17 cellular contexts compared by ENCODE assay signal in genomic region chr22:48167238-48167637, GRCh38.
DNase-seq lines count a peak whose midpoint lies in the region; ATAC-seq, FAIRE-seq and TF ChIP-seq lines count a peak whose summit lies in the region.
"Had no signal": no experiment of that assay in that cellular context is flagged by ENCODE, and none has a peak within 500 bp of the region (broad histone marks: within the 10 kb centered on the region; RNA-seq: fewer than 3 reads in every experiment).

No MANE protein-coding gene starts in this region.

- no peak for TF ChIP-seq CTCF in GM23338 (conservative IDR thresholded peaks at IDR 0.05; ENCODE audit: low read depth in 2 of 2)
- no peak for TF ChIP-seq CTCF in K562 (IDR thresholded peaks at IDR 0.05 in 2 of 3, conservative IDR thresholded peaks at IDR 0.05 in 1 of 3; ENCODE audit: insufficient read depth in 2 of 3, low read depth in 1 of 3, low read length in 3 of 3)
- no peak for TF ChIP-seq CTCF in neural progenitor cell (IDR thresholded peaks at IDR 0.05)

- H3K27ac Mint-ChIP-seq in GM23338 (no peak overlapping the region), neural progenitor cell (no peak overlapping the region)
- H3K27ac Mint-ChIP-seq: CD8-positive, alpha-beta T cell had no signal

- intact Hi-C loops in K562 (cut with micrococcal nuclease), result no loop called here

- FAIRE-seq in K562 (lab: Jason Lieb, UNC), result no peak
- FAIRE-seq: GM18507 had no signal

- 0% methylated on average over 6 of the region's 6 CpGs for WGBS in K562 (ENCODE audit: insufficient coverage, low coverage, missing lambda C conversion rate)

- no peaks in the 10 kb centered on the region for H3K27me3 ChIP-seq in GM23338 (ENCODE audit: insufficient read depth)
- H3K27me3 ChIP-seq in K562 (ENCODE audit: control insufficient read depth in 2 of 2, insufficient read depth in 2 of 2, low read length in 2 of 2), result no peaks in the 10 kb centered on the region
- no peaks in the 10 kb centered on the region for H3K27me3 ChIP-seq in neural progenitor cell
- H3K27me3 ChIP-seq: BE2C had no signal

- H3K9me3 Mint-ChIP-seq in GM23338 (no peaks in the 10 kb centered on the region; the same call in 2 of the 3 replicates), neural progenitor cell (no peaks in the 10 kb centered on the region)
- H3K9me3 Mint-ChIP-seq: CD8-positive, alpha-beta T cell had no signal

- CTCF ChIA-PET in K562 (lab: Yijun Ruan, JAX; ENCODE audit: low intra/inter-chr PET ratio), result no interaction called here

- TF ChIP-seq RAD21 in K562 (CRISPR knock-in tag; conservative IDR thresholded peaks at IDR 0.05 in 1 of 2, IDR thresholded peaks at IDR 0.05 in 1 of 2), result no peak

- H3K36me3 Mint-ChIP-seq in GM23338 (ENCODE audit: low read depth), result no peaks in the 10 kb centered on the region
- no peaks in the 10 kb centered on the region for H3K36me3 Mint-ChIP-seq in neural progenitor cell
- H3K36me3 Mint-ChIP-seq: CD8-positive, alpha-beta T cell had no signal

- no peaks in the 10 kb centered on the region; the same call in 2 of the 3 replicates for H3K4me1 Mint-ChIP-seq in GM23338
- no peaks in the 10 kb centered on the region for H3K4me1 Mint-ChIP-seq in neural progenitor cell

- no peak for TF ChIP-seq EP300 in K562 (IDR thresholded peaks at IDR 0.05; ENCODE audit: low read length)

- in situ Hi-C loops in K562 (cut with MboI), result no loop called here

- ATAC-seq in GM23338, result no peak
- no peak for ATAC-seq in K562
- ATAC-seq: CD8-positive, alpha-beta T cell had no signal

- peak; percentile 12 for DNase-seq in GM23338 (ENCODE audit: low spot score)
- DNase-seq in NAMALWA (ENCODE audit: low spot score), result peak; percentile 23
- DNase-seq in K562 (ENCODE audit: extremely low read depth in 1 of 4, low spot score in 3 of 4), result peak; percentile 8 to 17 (median 13)
- peak; percentile 69 for DNase-seq in neural progenitor cell (ENCODE audit: low spot score)
- no peak for DNase-seq in stimulated activated CD4-positive, alpha-beta T cell treated with anti-CD3 and anti-CD28 coated beads, Interleukin-2, amount 100 ng/mL, for 48 hours
- DNase-seq in NCI-H82 treated with DMSO at 0.1 percent for 48 hours (lab: John Stamatoyannopoulos, UW; ENCODE audit: unreplicated experiment), result no peak
- DNase-seq in NCI-H510A treated with DMSO at 0.1 percent for 48 hours (lab: John Stamatoyannopoulos, UW), result no peak
- DNase-seq: BE2C; CD8-positive, alpha-beta T cell; DMS153; GM23248; Kasumi-1; NCI-H1417 treated with DMSO at 0.1 percent for 48 hours; NCI-H2029; NCI-H2171 treated with DMSO at 0.1 percent for 48 hours; NCI-H510A had no signal

- no peaks in the 10 kb centered on the region for H3F3A ChIP-seq in GM23338 (replicated peaks; ENCODE audit: low read depth)
- H3F3A ChIP-seq in neural progenitor cell (ENCODE audit: low read depth), result no peaks in the 10 kb centered on the region

- H4K20me1 ChIP-seq in GM23338 (replicated peaks; ENCODE audit: insufficient read depth) (no peaks in the 10 kb centered on the region), K562 (replicated peaks; ENCODE audit: control insufficient read depth, insufficient read depth, low read length) (no peaks in the 10 kb centered on the region), neural progenitor cell (ENCODE audit: low read depth) (no peaks in the 10 kb centered on the region)

- H3K9me2 ChIP-seq in GM23338 (ENCODE audit: insufficient read depth), result no peaks in the 10 kb centered on the region

- POLR2A ChIA-PET in K562 (lab: Yijun Ruan, JAX), result interaction anchor here (0.8 kb wide), 1 partner anchor 1042 kb away, joined by 3 read pairs; no protein-coding TSS in a partner anchor

- H3K9ac ChIP-seq in K562 (ENCODE audit: insufficient read depth in 1 of 2, low read depth in 2 of 2, low read length in 2 of 2) (no peak overlapping the region), neural progenitor cell (no peak overlapping the region)
- H3K9ac ChIP-seq: GM23248 had no signal

- H3K4me3 Mint-ChIP-seq in GM23338 (no peak overlapping the region), neural progenitor cell (no peak overlapping the region)
- H3K4me3 Mint-ChIP-seq: CD8-positive, alpha-beta T cell had no signal

- H3K4me1 ChIP-seq in GM23338 (ENCODE audit: insufficient read depth), result no peaks in the 10 kb centered on the region
- H3K4me1 ChIP-seq in K562 (replicated peaks in 1 of 2; ENCODE audit: control insufficient read depth in 2 of 2, insufficient read depth in 2 of 2, low read length in 2 of 2), result no peaks in the 10 kb centered on the region
- H3K4me1 ChIP-seq in neural progenitor cell, result no peaks in the 10 kb centered on the region
- H3K4me1 ChIP-seq: BE2C had no signal

- no peak for TF ChIP-seq POLR2A in K562 (conservative IDR thresholded peaks at IDR 0.05)

- H3K4me3 ChIP-seq in GM23338 (no peak overlapping the region), K562 (no peak overlapping the region), neural progenitor cell (no peak overlapping the region)
- H3K4me3 ChIP-seq: GM23248 had no signal

- H3K27ac ChIP-seq in GM23338 (ENCODE audit: low read depth) (no peak overlapping the region), K562 (ENCODE audit: extremely low read depth, low read depth, low read length) (no peak overlapping the region), neural progenitor cell (no peak overlapping the region)
- H3K27ac ChIP-seq: GM23248 had no signal

- H3K9me3 ChIP-seq in K562 (replicated peaks; ENCODE audit: control insufficient read depth, insufficient read depth, low read depth, low read length), result no peaks in the 10 kb centered on the region
- no peaks in the 10 kb centered on the region for H3K9me3 ChIP-seq in neural progenitor cell (ENCODE audit: low read depth)
- H3K9me3 ChIP-seq: BE2C had no signal

- BruUV-seq in K562 (replicated peaks; lab: Mats Ljungman, UMichigan), result no TSS peak

- no peak overlapping the region for H3K4me2 ChIP-seq in GM23338
- H3K4me2 ChIP-seq in K562 (ENCODE audit: insufficient read depth, low read length), result no peak overlapping the region
- H3K4me2 ChIP-seq in neural progenitor cell, result no peak overlapping the region

- H2AFZ ChIP-seq in GM23338 (no peak overlapping the region), K562 (ENCODE audit: low read depth, low read length) (no peak overlapping the region), neural progenitor cell (replicated peaks) (no peak overlapping the region)
- H2AFZ ChIP-seq: GM23248 had no signal

- peaks cover 5% of the 10 kb centered on the region for H3K27me3 Mint-ChIP-seq in GM23338 (ENCODE audit: insufficient read depth, low read depth, poor library complexity)
- peaks cover 10% of the 10 kb centered on the region for H3K27me3 Mint-ChIP-seq in neural progenitor cell (ENCODE audit: insufficient read depth, low read depth)

- H3K36me3 ChIP-seq in GM23338 (ENCODE audit: insufficient read depth), result no peaks in the 10 kb centered on the region
- no peaks in the 10 kb centered on the region for H3K36me3 ChIP-seq in K562 (ENCODE audit: control insufficient read depth, insufficient read depth, low read length)
- H3K36me3 ChIP-seq in neural progenitor cell, result no peaks in the 10 kb centered on the region
- H3K36me3 ChIP-seq: BE2C had no signal

- H3K79me2 ChIP-seq in GM23338 (replicated peaks; ENCODE audit: insufficient read depth) (no peaks in the 10 kb centered on the region), K562 (ENCODE audit: control insufficient read depth, insufficient read depth, low read length) (no peaks in the 10 kb centered on the region), neural progenitor cell (ENCODE audit: low read depth) (no peaks in the 10 kb centered on the region)

- H3K9me1 ChIP-seq in K562 (ENCODE audit: control insufficient read depth, insufficient read depth, low read length), result no peaks in the 10 kb centered on the region

TF ChIP-seq in GM23338, 12 proteins besides CTCF, POLR2A, EP300 and RAD21 (continues in another document):
- no peak for TF ChIP-seq NANOG (IDR thresholded peaks at IDR 0.05; ENCODE audit: borderline replicate concordance)
- no peak for TF ChIP-seq POLR2AphosphoS5 (IDR thresholded peaks at IDR 0.05; ENCODE audit: low read depth)

TF ChIP-seq in K562, 482 proteins besides CTCF, POLR2A, EP300 and RAD21 (continues in another document):
- TF ChIP-seq MIER1 (IDR thresholded peaks at IDR 0.05; ENCODE audit: low read depth) (peak; percentile 63; the same call in 1 of the 2 replicates), E2F4 (CRISPR knock-in tag; IDR thresholded peaks at IDR 0.05; ENCODE audit: low read depth) (no peak), HMG20B (CRISPR knock-in tag; IDR thresholded peaks at IDR 0.05) (no peak), NFE2 (IDR thresholded peaks at IDR 0.05; ENCODE audit: low read depth) (no peak), RNF2 (IDR thresholded peaks at IDR 0.05) (no peak), STAT5B (CRISPR knock-in tag; IDR thresholded peaks at IDR 0.05) (no peak), JUN (IDR thresholded peaks at IDR 0.05; ENCODE audit: borderline replicate concordance, low read depth, low read length) (no peak), JUN (CRISPR knock-in tag; IDR thresholded peaks at IDR 0.05; ENCODE audit: borderline replicate concordance) (no peak), YY1 (IDR thresholded peaks at IDR 0.05; ENCODE audit: borderline replicate concordance in 1 of 3, control insufficient read depth in 1 of 3, extremely low read depth in 1 of 3, insufficient read depth in 3 of 3, insufficient read length in 1 of 3, insufficient replicate concordance in 2 of 3, low read depth in 1 of 3, low read length in 2 of 3) (no peak), TCFL5 (CRISPR knock-in tag; conservative IDR thresholded peaks at IDR 0.05) (no peak), HOXB6 (CRISPR knock-in tag; IDR thresholded peaks at IDR 0.05; ENCODE audit: borderline replicate concordance) (no peak), SRSF7 (optimal IDR thresholded peaks at IDR 0.05; ENCODE audit: low read depth, low read length) (no peak), EHMT2 (IDR thresholded peaks at IDR 0.05) (peak; percentile 77), ETV1 (tag; conservative IDR thresholded peaks at IDR 0.05; ENCODE audit: low read depth) (no peak), KAT7 (CRISPR knock-in tag; IDR thresholded peaks at IDR 0.05; ENCODE audit: borderline replicate concordance) (no peak), NR3C1 (CRISPR knock-in tag; IDR thresholded peaks at IDR 0.05) (no peak)

Comparison
In these comparisons a context has a peak if more than half of its experiments do, and no peak if none do; other contexts are left out.
1. DNase-seq: peak in GM23338 (single experiment), NAMALWA (single experiment), K562 (4 of 4) and neural progenitor cell (single experiment); none in stimulated activated CD4-positive, alpha-beta T cell treated with anti-CD3 and anti-CD28 coated beads, Interleukin-2, amount 100 ng/mL, for 48 hours (0 of 2), NCI-H82 treated with DMSO at 0.1 percent for 48 hours (single experiment) and NCI-H510A treated with DMSO at 0.1 percent for 48 hours (single experiment).